In genomic region chr16:49557070-49557446, GRCh38 we compare ENCODE assay signal across 11 cellular contexts.
DNase-seq lines count a peak whose midpoint lies in the region; ATAC-seq and TF ChIP-seq lines count a peak whose summit lies in the region.
"Had no signal": no experiment of that assay in that cellular context is flagged by ENCODE, and none has a peak within 500 bp of the region (broad histone marks: within the 10 kb centered on the region; RNA-seq: fewer than 3 reads in every experiment).

No MANE protein-coding gene starts in this region.

- DNase-seq in NCI-H1105 (lab: John Stamatoyannopoulos, UW) (peak; percentile 81), NCI-H748 (lab: John Stamatoyannopoulos, UW; ENCODE audit: unreplicated experiment) (peak; percentile 85), thyroid gland (peak; percentile 19 to 27), activated gamma-delta T cell treated with Interleukin-2 at 50 U/mL for 16 hours (no peak)
- no peak for DNase-seq in stimulated activated CD4-positive, alpha-beta T cell treated with anti-CD3 and anti-CD28 coated beads, Interleukin-4, amount 100 ng/mL, for 1 hour
- DNase-seq: activated CD4-positive, alpha-beta T cell treated with anti-CD3 and anti-CD28 coated beads, Interleukin-2, amount 50 U/mL, for 48 hours; activated naive CD4-positive, alpha-beta T cell treated with anti-CD3 and anti-CD28 coated beads, Interleukin-2, amount 50 U/mL, for 16 hours; NCI-H2029; right cardiac atrium had no signal

- no peak for TF ChIP-seq CTCF in thyroid gland (IDR thresholded peaks at IDR 0.05)

- TF ChIP-seq POLR2A in thyroid gland (IDR thresholded peaks at IDR 0.05), result no peak

- ATAC-seq in GM18861 (IDR thresholded peaks at IDR 0.05; ENCODE audit: unreplicated experiment), result no peak
- ATAC-seq: right cardiac atrium had no signal

- H3K4me3 ChIP-seq in iPS-18a (ENCODE audit: low read length) (peak overlapping the region; percentile 60), thyroid gland (replicated peaks in 1 of 3) (no peak overlapping the region)

- H3K4me1 ChIP-seq in iPS-18a (ENCODE audit: control insufficient read depth, low read depth, low read length), result peaks cover 24% of the 10 kb centered on the region
- no peaks in the 10 kb centered on the region for H3K4me1 ChIP-seq in thyroid gland

- H3K9me3 ChIP-seq in iPS-18a (ENCODE audit: control insufficient read depth, low read depth, low read length) (no peaks in the 10 kb centered on the region), thyroid gland (no peaks in the 10 kb centered on the region)

- H3K36me3 ChIP-seq in iPS-18a (ENCODE audit: control insufficient read depth, low read depth, low read length), result no peaks in the 10 kb centered on the region
- H3K36me3 ChIP-seq in thyroid gland, result no peaks in the 10 kb centered on the region

- 45 to 55% methylated on average over 18 of the region's 18 CpGs for WGBS in thyroid gland, 2 donors

- H3K27me3 ChIP-seq in iPS-18a (ENCODE audit: control insufficient read depth, insufficient read depth, low read length), result no peaks in the 10 kb centered on the region
- no peaks in the 10 kb centered on the region for H3K27me3 ChIP-seq in thyroid gland

- intact Hi-C loops in thyroid gland (cut with DNase I), result no loop called here

- H3K27ac ChIP-seq in iPS-18a (ENCODE audit: low read length), result peak overlapping the region; percentile 42
- no peak overlapping the region for H3K27ac ChIP-seq in thyroid gland

- peak overlapping the region; percentile 69 for H3K9ac ChIP-seq in iPS-18a (ENCODE audit: low read length)

Comparison
In these comparisons a context has a peak if more than half of its experiments do, and no peak if none do; other contexts are left out.
1. DNase-seq: peak in NCI-H1105 (single experiment), NCI-H748 (single experiment) and thyroid gland (2 of 2); none in stimulated activated CD4-positive, alpha-beta T cell treated with anti-CD3 and anti-CD28 coated beads, Interleukin-4, amount 100 ng/mL, for 1 hour (single experiment) and activated gamma-delta T cell treated with Interleukin-2 at 50 U/mL for 16 hours (single experiment).